In the genomic region with DNA sequence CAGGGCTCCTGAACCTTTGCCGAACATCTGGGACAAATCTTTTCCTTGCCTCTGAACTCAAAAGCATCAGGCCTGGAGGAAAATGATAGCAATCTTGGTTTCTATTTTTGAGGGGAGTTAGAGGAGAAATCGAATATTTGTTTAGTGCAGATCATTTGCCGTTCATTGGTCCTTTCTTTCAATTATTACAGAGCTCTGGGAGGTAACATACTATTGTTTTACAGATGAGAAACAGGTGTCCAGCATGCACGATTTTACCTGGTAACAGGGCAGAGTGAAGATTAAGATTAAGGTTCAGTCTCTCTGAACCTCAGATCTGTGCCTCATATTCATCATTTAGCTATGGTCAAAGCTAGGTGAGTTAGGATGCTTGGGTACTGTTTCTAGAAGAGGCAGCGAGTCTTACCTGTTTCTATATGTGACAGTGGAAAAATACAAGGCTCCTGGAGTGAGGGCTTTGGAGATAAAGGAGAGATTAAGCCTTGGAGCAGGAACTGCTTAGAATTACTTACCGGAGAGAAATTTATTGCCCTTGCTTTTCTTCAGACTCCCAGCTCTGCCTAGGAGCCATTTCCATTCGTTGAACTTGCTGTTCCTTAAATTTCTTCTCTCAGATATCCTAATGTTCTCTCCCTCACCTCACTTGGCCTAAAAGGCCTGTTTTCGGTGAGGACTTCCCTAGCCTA, we compare ENCODE assay signal across 9 cellular contexts. TPM values are rescaled to one million over a fixed set of nuclear protein-coding genes. Genes with fewer than 3 reads are reported as not detected.
DNase-seq lines count a peak whose midpoint lies in the region; ATAC-seq, FAIRE-seq and TF ChIP-seq lines count a peak whose summit lies in the region.
"Had no signal": no experiment of that assay in that cellular context is flagged by ENCODE, and none has a peak within 500 bp of the region (broad histone marks: within the 10 kb centered on the region; RNA-seq: fewer than 3 reads in every experiment).

No MANE protein-coding gene starts in this region.

- H3K27ac ChIP-seq in cardiac muscle cell (peak overlapping the region; percentile 88), mesenchymal stem cell (ENCODE audit: low read length, poor library complexity, severe bottlenecking) (no peak overlapping the region), urinary bladder (ENCODE audit: low read depth) (no peak overlapping the region)

- no peak overlapping the region for H4K91ac ChIP-seq in mesenchymal stem cell (ENCODE audit: low read length)

- H3K9me3 ChIP-seq in cardiac muscle cell (ENCODE audit: low read depth) = no peaks in the 10 kb centered on the region
- H3K9me3 ChIP-seq in mesenchymal stem cell (ENCODE audit: control insufficient read depth, low read length) = no peaks in the 10 kb centered on the region

- H2BK5ac ChIP-seq in mesenchymal stem cell (ENCODE audit: low read depth, low read length, poor library complexity, severe bottlenecking) = no peak overlapping the region

- H3K36me3 ChIP-seq in cardiac muscle cell = no peaks in the 10 kb centered on the region
- peaks cover 6% of the 10 kb centered on the region for H3K36me3 ChIP-seq in bronchial epithelial cell (ENCODE audit: control insufficient read depth, insufficient read depth, low read length)
- peaks cover 9 to 32% of the 10 kb centered on the region in 2 experiments for H3K36me3 ChIP-seq in mesenchymal stem cell (ENCODE audit: control insufficient read depth in 1 of 2, insufficient read depth in 2 of 2, low read depth in 1 of 2, low read length in 2 of 2)
- no peaks in the 10 kb centered on the region for H3K36me3 ChIP-seq in urinary bladder (ENCODE audit: insufficient read depth)

- no peaks in the 10 kb centered on the region for H3K27me3 ChIP-seq in cardiac muscle cell
- no peaks in the 10 kb centered on the region for H3K27me3 ChIP-seq in bronchial epithelial cell (ENCODE audit: control insufficient read depth, insufficient read depth, low read length)
- H3K27me3 ChIP-seq in mesenchymal stem cell (ENCODE audit: control insufficient read depth in 1 of 2, insufficient read depth in 1 of 2, low read length in 2 of 2) = no peaks in the 10 kb centered on the region

- H3K9ac ChIP-seq in mesenchymal stem cell (ENCODE audit: low read length) = peak overlapping the region; percentile 97

- intact Hi-C loops in Right ventricle myocardium inferior (cut with DNase I) = no loop called here

- H3K4me1 ChIP-seq in cardiac muscle cell (ENCODE audit: low read depth) = peaks cover 44% of the 10 kb centered on the region
- H3K4me1 ChIP-seq in mesenchymal stem cell (ENCODE audit: control insufficient read depth, insufficient read depth, low read depth, low read length) = peaks cover 7% of the 10 kb centered on the region
- H3K4me1 ChIP-seq in urinary bladder (ENCODE audit: insufficient read depth) = peaks cover 1% of the 10 kb centered on the region

- FAIRE-seq in bronchial epithelial cell (lab: Jason Lieb, UNC) = no peak

- H3K4me3 ChIP-seq in cardiac muscle cell (peak overlapping the region; percentile 83), bronchial epithelial cell (ENCODE audit: low read depth, low read length) (peak overlapping the region; percentile 95), mesenchymal stem cell (ENCODE audit: insufficient read depth in 1 of 2, low read depth in 1 of 2, low read length in 2 of 2) (peak overlapping the region in 1 of 2 experiments; percentile 91), urinary bladder (ENCODE audit: low read depth, low read length) (peak overlapping the region; percentile 89)

- H4K8ac ChIP-seq in mesenchymal stem cell (ENCODE audit: low read length) = peak overlapping the region; percentile 32

- no peak overlapping the region for H2AK5ac ChIP-seq in mesenchymal stem cell (ENCODE audit: low read length, severe bottlenecking)

- no peak overlapping the region for H2BK12ac ChIP-seq in mesenchymal stem cell (ENCODE audit: low read length in 2 of 2)

- no peak overlapping the region for H3K18ac ChIP-seq in mesenchymal stem cell (ENCODE audit: low read depth in 1 of 2, low read length in 2 of 2)

- ATAC-seq in Right ventricle myocardium inferior = no peak
- ATAC-seq in GM19395 (IDR thresholded peaks at IDR 0.05; ENCODE audit: unreplicated experiment) = no peak

- 25% methylated on average over 8 of the region's 8 CpGs for WGBS in mesenchymal stem cell
- 19% methylated on average over 8 of the region's 8 CpGs for WGBS in urinary bladder

- H3K23ac ChIP-seq in mesenchymal stem cell (ENCODE audit: low read length in 2 of 2) = no peak overlapping the region

- H3K14ac ChIP-seq in mesenchymal stem cell (ENCODE audit: low read length in 2 of 2) = no peak overlapping the region

- H2BK120ac ChIP-seq in mesenchymal stem cell (ENCODE audit: low read depth, low read length) = no peak overlapping the region

- no peak overlapping the region for H3K4ac ChIP-seq in mesenchymal stem cell (ENCODE audit: low read depth in 1 of 2, low read length in 2 of 2)

- H2BK15ac ChIP-seq in mesenchymal stem cell (ENCODE audit: low read depth, poor library complexity, severe bottlenecking) = no peak overlapping the region

- no peak for TF ChIP-seq CTCF in cardiac muscle cell (IDR thresholded peaks at IDR 0.05; ENCODE audit: low read depth, low read length)
- no peak for TF ChIP-seq CTCF in bronchial epithelial cell (IDR thresholded peaks at IDR 0.05; ENCODE audit: insufficient read depth, low read length, severe bottlenecking)

- no peak overlapping the region for H2AFZ ChIP-seq in mesenchymal stem cell (ENCODE audit: low read depth, low read length)

- DNase-seq in cardiac muscle cell (ENCODE audit: low read depth in 1 of 2, low spot score in 1 of 2) (no peak), Right ventricle myocardium inferior (ENCODE audit: missing footprints) (no peak), bronchial epithelial cell (ENCODE audit: low read depth) (no peak), mesenchymal stem cell (no peak), activated T-cell treated with anti-CD3 and anti-CD28 coated beads for 4 hours (no peak), NCI-H2196 treated with DMSO at 0.1 percent for 48 hours (lab: John Stamatoyannopoulos, UW; ENCODE audit: unreplicated experiment) (no peak)
- DNase-seq: NCI-H1048 had no signal

- H3K4me2 ChIP-seq in mesenchymal stem cell (ENCODE audit: low read length, poor library complexity, severe bottlenecking) = peak overlapping the region; percentile 85

- peaks cover 9% of the 10 kb centered on the region for H3K79me1 ChIP-seq in mesenchymal stem cell (replicated peaks; ENCODE audit: low read length, poor library complexity, severe bottlenecking)

RNA-seq across cellular contexts. Expression of a gene that starts 1.4 kb away (rescaled TPM):
- total RNA-seq in cardiac muscle cell = 117 and 126 TPM in 2 replicates
- polyA plus RNA-seq in cardiac muscle cell = 118 and 150 TPM in 2 replicates
- total RNA-seq in Right ventricle myocardium inferior = 42.9 TPM
- total RNA-seq in bronchial epithelial cell = 9.2 and 11.5 TPM in 2 replicates
- polyA plus RNA-seq in mesenchymal stem cell (2013, experiment 1 of 2) = 74.5 TPM
- polyA plus RNA-seq in mesenchymal stem cell (2013, experiment 2 of 2) = 72.5 TPM
- total RNA-seq in urinary bladder = 17.7 TPM
- 49.5 TPM for polyA plus RNA-seq in urinary bladder

RNA-seq across cellular contexts. Expression of a gene that starts 17.3 kb away (rescaled TPM):
- 207 and 480 TPM in 2 replicates for total RNA-seq in cardiac muscle cell
- polyA plus RNA-seq in cardiac muscle cell = 176 and 238 TPM in 2 replicates
- 183 TPM for total RNA-seq in Right ventricle myocardium inferior
- total RNA-seq in bronchial epithelial cell = 163 and 225 TPM in 2 replicates
- polyA plus RNA-seq in mesenchymal stem cell (2013, experiment 1 of 2) = 156 TPM
- 154 TPM for polyA plus RNA-seq in mesenchymal stem cell (2013, experiment 2 of 2)
- 74.8 TPM for total RNA-seq in urinary bladder
- polyA plus RNA-seq in urinary bladder = 113 TPM

RNA-seq across cellular contexts. Expression of a gene that starts 27.9 kb away (rescaled TPM):
- total RNA-seq in cardiac muscle cell (34.9 and 54.1 TPM in 2 replicates), Right ventricle myocardium inferior (103 TPM), bronchial epithelial cell (60.3 and 74.1 TPM in 2 replicates), urinary bladder (25.8 TPM)
- polyA plus RNA-seq in cardiac muscle cell (70.7 and 77.7 TPM in 2 replicates), urinary bladder (115 TPM)
- polyA plus RNA-seq in mesenchymal stem cell (2013, experiment 1 of 2) = 65.7 TPM
- 64.7 TPM for polyA plus RNA-seq in mesenchymal stem cell (2013, experiment 2 of 2)

RNA-seq across cellular contexts. Expression of a gene that starts 40.2 kb away (rescaled TPM):
- total RNA-seq in cardiac muscle cell = 22.6 and 27.3 TPM in 2 replicates
- 25.1 and 31.3 TPM in 2 replicates for polyA plus RNA-seq in cardiac muscle cell
- 13.1 TPM for total RNA-seq in Right ventricle myocardium inferior
- 7.9 and 10.6 TPM in 2 replicates for total RNA-seq in bronchial epithelial cell
- polyA plus RNA-seq in mesenchymal stem cell (2013, experiment 1 of 2) = 26.8 TPM
- 25.1 TPM for polyA plus RNA-seq in mesenchymal stem cell (2013, experiment 2 of 2)
- total RNA-seq in urinary bladder = 12.5 TPM
- polyA plus RNA-seq in urinary bladder = 22.8 TPM

RNA-seq across cellular contexts. Expression of a gene that starts 40.5 kb away (rescaled TPM):
- total RNA-seq in cardiac muscle cell (22.8 and 25.4 TPM in 2 replicates), Right ventricle myocardium inferior (16.6 TPM), bronchial epithelial cell (14.7 and 20.2 TPM in 2 replicates), urinary bladder (11.4 TPM)
- polyA plus RNA-seq in cardiac muscle cell (19.5 and 20.9 TPM in 2 replicates), urinary bladder (32.6 TPM)
- 12.1 TPM for polyA plus RNA-seq in mesenchymal stem cell (2013, experiment 1 of 2)
- polyA plus RNA-seq in mesenchymal stem cell (2013, experiment 2 of 2) = 11.3 TPM
